In the genomic region with DNA sequence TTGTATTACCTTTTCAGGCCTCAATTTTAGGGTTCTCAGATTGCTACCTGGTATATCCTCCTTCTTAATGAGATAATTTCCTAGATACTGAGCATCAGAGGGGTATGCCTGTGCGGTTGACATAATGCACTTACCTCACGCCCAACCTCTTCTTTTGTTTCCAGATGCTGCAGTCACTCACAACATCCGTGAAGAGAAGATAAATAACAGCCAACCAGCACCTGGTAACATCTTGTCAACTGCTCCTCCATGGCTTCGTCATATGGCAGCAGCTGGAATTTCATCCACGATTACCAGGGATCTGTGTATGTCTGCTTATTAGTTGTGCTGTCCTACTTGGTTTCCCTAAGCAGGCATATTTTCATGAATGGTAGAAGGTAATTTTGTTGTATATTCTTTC, we compare ENCODE assay signal across 4 cellular contexts. TPM values are rescaled to one million over a fixed set of nuclear protein-coding genes. Genes with fewer than 3 reads are reported as not detected.
"Had no signal": no experiment of that assay in that cellular context is flagged by ENCODE, and none has a peak within 500 bp of the region (broad histone marks: within the 10 kb centered on the region; RNA-seq: fewer than 3 reads in every experiment).

No MANE protein-coding gene starts in this region.

- DNase-seq: GDM1, GF-D8 had no signal

- H3K4me3 ChIP-seq: GM12878 had no signal

RNA-seq across cellular contexts. Expression of a gene that starts 16.7 kb away (rescaled TPM):
- total RNA-seq: G401 had no signal

RNA-seq across cellular contexts. Expression of a gene that starts 17.0 kb away (rescaled TPM):
- total RNA-seq: G401, GM12878 had no signal

RNA-seq across cellular contexts. Expression of a gene that starts 38.6 kb away (rescaled TPM):
- total RNA-seq: G401, GM12878 had no signal

RNA-seq across cellular contexts. Expression of a gene that starts 55.9 kb away (rescaled TPM):
- total RNA-seq: G401, GM12878 had no signal
